Comparison of ENCODE assay signal across 10 cellular contexts in the genomic region with DNA sequence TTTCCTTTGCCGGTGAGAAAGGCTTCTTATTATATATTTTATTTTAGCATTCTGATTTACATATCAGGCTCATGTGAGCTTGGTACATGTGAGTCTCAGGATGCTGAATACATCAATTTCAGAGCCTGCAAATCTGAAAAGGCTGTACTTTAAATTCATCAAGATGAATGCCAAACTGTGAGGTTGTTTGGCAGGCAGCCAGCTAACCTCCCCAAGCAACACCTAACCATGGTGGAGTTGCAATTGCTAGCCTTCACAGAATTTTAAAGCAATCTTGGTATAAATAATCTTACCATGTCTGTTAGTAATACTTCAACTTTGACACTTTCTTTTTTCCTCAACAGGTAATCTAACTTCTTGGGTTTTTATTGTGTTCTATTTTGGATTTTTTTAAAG.
DNase-seq lines count a peak whose midpoint lies in the region; ATAC-seq and TF ChIP-seq lines count a peak whose summit lies in the region.
"Had no signal": no experiment of that assay in that cellular context is flagged by ENCODE, and none has a peak within 500 bp of the region (broad histone marks: within the 10 kb centered on the region; RNA-seq: fewer than 3 reads in every experiment).

No MANE protein-coding gene starts in this region.

- H3K9me2 ChIP-seq in OCI-LY7 (ENCODE audit: insufficient read depth, low read length), result no peaks in the 10 kb centered on the region

- CTCF ChIA-PET in Calu3 (lab: Charles Lee), result no interaction called here
- CTCF ChIA-PET in OCI-LY7 (lab: Charles Lee; ENCODE audit: unreplicated experiment), result no interaction called here

- H3K4me1 ChIP-seq in OCI-LY7 (ENCODE audit: insufficient read depth, low read length, poor library complexity, severe bottlenecking), result no peaks in the 10 kb centered on the region

- no peak overlapping the region for H2AFZ ChIP-seq in OCI-LY7 (ENCODE audit: low read length)

- H4K20me1 ChIP-seq in OCI-LY7 (ENCODE audit: insufficient read depth, low read length), result no peaks in the 10 kb centered on the region

- no peaks in the 10 kb centered on the region for H3K9me3 ChIP-seq in OCI-LY7 (ENCODE audit: low read length)

- no peaks in the 10 kb centered on the region for H3K27me3 Mint-ChIP-seq in Calu3 (ENCODE audit: unreplicated experiment)
- H3K27me3 Mint-ChIP-seq in activated T-helper 17 cell treated with anti-CD3 and anti-CD28 coated beads, Interleukin-2, amount 50 U/mL, for 72 hours, result peaks cover 16% of the 10 kb centered on the region

- POLR2A ChIA-PET in OCI-LY7 (lab: Charles Lee), result no interaction called here

- no peaks in the 10 kb centered on the region for H3K79me2 ChIP-seq in OCI-LY7 (ENCODE audit: insufficient read depth, low read depth, low read length)

- peak; percentile 27 for DNase-seq in Calu3
- peak; percentile 43 for DNase-seq in SK-N-DZ (ENCODE audit: low spot score)
- DNase-seq in UCSD-AML1 (lab: John Stamatoyannopoulos, UW; ENCODE audit: unreplicated experiment), result no peak
- DNase-seq in OCI-LY7 (ENCODE audit: low spot score), result no peak
- DNase-seq in T-helper 9 cell, result no peak
- DNase-seq: C1 segment of cervical spinal cord, cerebellar nuclear complex had no signal

- no peaks in the 10 kb centered on the region for H3K4me1 Mint-ChIP-seq in Calu3 (ENCODE audit: low read depth, unreplicated experiment)
- no peaks in the 10 kb centered on the region for H3K4me1 Mint-ChIP-seq in activated T-helper 17 cell treated with anti-CD3 and anti-CD28 coated beads, Interleukin-2, amount 50 U/mL, for 72 hours

- no peaks in the 10 kb centered on the region for H3K36me3 ChIP-seq in OCI-LY7 (ENCODE audit: insufficient read depth, low read length)

- intact Hi-C loops in Calu3 (cut with micrococcal nuclease; ENCODE audit: unreplicated experiment), result no loop called here
- intact Hi-C loops in OCI-LY7 (cut with micrococcal nuclease; ENCODE audit: unreplicated experiment), result no loop called here

- BruUV-seq in Calu3 (replicated peaks; lab: Mats Ljungman, UMichigan), result no TSS peak
- BruUV-seq in OCI-LY7 (replicated peaks; lab: Mats Ljungman, UMichigan), result no TSS peak

- H3K4me3 ChIP-seq in OCI-LY7 (ENCODE audit: low read depth, low read length, poor library complexity, severe bottlenecking), result no peak overlapping the region

- TF ChIP-seq CTCF in Calu3 (IDR thresholded peaks at IDR 0.05; ENCODE audit: unreplicated experiment) (no peak), OCI-LY7 (conservative IDR thresholded peaks at IDR 0.05; ENCODE audit: low read length) (no peak)

- H3K9me3 Mint-ChIP-seq in Calu3 (ENCODE audit: low read depth, unreplicated experiment), result no peaks in the 10 kb centered on the region
- H3K9me3 Mint-ChIP-seq in activated T-helper 17 cell treated with anti-CD3 and anti-CD28 coated beads, Interleukin-2, amount 50 U/mL, for 72 hours, result peaks cover 3% of the 10 kb centered on the region

- no peak overlapping the region for H3K4me3 Mint-ChIP-seq in Calu3 (ENCODE audit: low read depth, unreplicated experiment)
- no peak overlapping the region for H3K4me3 Mint-ChIP-seq in activated T-helper 17 cell treated with anti-CD3 and anti-CD28 coated beads, Interleukin-2, amount 50 U/mL, for 72 hours

- ATAC-seq in GM19452 (IDR thresholded peaks at IDR 0.05; ENCODE audit: unreplicated experiment) (peak; percentile 30), HG03280 (IDR thresholded peaks at IDR 0.05; ENCODE audit: unreplicated experiment) (peak; percentile 29)
- no peak for ATAC-seq in activated T-helper 17 cell treated with anti-CD3 and anti-CD28 coated beads, Interleukin-2, amount 50 U/mL, for 72 hours (replicated peaks)

- H3K36me3 Mint-ChIP-seq in Calu3 (ENCODE audit: insufficient read depth, unreplicated experiment), result no peaks in the 10 kb centered on the region
- no peaks in the 10 kb centered on the region for H3K36me3 Mint-ChIP-seq in activated T-helper 17 cell treated with anti-CD3 and anti-CD28 coated beads, Interleukin-2, amount 50 U/mL, for 72 hours (ENCODE audit: low read depth)

- H3K27ac ChIP-seq in OCI-LY7 (ENCODE audit: low read depth, low read length, poor library complexity, severe bottlenecking), result no peak overlapping the region

- H3K27ac Mint-ChIP-seq in Calu3 (ENCODE audit: unreplicated experiment), result peak overlapping the region; percentile 27
- H3K27ac Mint-ChIP-seq in activated T-helper 17 cell treated with anti-CD3 and anti-CD28 coated beads, Interleukin-2, amount 50 U/mL, for 72 hours, result no peak overlapping the region

- no peak overlapping the region for H3K4me2 ChIP-seq in OCI-LY7 (ENCODE audit: low read length)

Comparison
In these comparisons a context has a peak if more than half of its experiments do, and no peak if none do; other contexts are left out.
1. DNase-seq: peak in Calu3 (single experiment) and SK-N-DZ (single experiment); none in UCSD-AML1 (single experiment), OCI-LY7 (single experiment) and T-helper 9 cell (single experiment).